1 cellular context compared by ENCODE assay signal in the genomic region with DNA sequence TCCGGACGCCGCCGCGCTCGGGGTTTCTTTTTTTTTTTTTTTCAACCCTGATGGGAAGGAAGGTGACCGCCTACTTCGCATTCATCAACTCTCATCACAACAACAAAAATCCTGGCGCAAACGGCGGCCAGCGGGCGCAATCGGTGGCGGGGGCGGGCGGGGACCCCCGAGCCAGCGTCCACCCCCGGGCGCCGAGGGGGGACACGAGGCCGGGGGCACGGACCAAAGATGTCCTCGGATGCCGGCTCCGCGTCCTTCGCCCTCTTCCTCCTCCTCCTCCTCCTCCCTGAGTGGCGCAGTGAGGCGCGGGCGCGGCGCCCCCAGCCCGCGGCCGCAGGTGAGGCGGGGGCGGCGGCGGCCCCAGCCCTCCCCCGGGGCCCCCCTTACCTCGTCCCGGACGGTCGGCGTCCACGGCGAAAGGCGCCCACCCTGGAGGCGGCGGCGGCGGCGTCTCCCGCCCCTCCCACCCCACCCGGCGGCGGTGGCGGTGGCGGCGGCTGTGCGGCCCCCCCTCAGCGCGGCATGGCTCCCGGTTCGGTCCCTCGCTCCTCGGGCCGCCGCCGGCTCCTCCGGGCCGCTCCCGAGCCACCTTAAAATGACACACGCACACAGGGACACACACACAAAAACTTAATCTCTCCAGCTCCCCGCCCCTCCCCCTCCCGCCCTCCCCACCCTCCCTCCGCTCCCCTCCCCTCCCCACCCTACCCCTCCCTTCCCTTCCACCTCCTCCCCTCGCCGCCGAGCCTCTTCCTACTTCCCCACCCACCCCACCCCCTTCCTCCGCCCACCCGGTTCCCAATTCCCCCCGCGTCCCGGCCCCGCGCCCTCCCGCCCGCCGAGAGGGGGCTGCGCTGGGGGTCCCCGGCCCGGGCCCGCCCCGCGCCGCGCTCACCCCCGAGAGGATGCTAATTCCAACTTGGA.
TF ChIP-seq lines count a peak whose summit lies in the region.

A gene (minus strand): TSS at position 632 of the 924 bp plus-strand sequence.

TF ChIP-seq in HEK293, 187 proteins besides CTCF, POLR2A, EP300 and RAD21 (continued from another document):
- TF ChIP-seq ZNF624 (tag by site-specific recombination; IDR thresholded peaks at IDR 0.05) (no peak), EGR2 (tag by site-specific recombination; IDR thresholded peaks at IDR 0.05; ENCODE audit: low read depth) (peak; percentile 59), ZNF404 (tag by site-specific recombination; IDR thresholded peaks at IDR 0.05) (no peak), ZNF701 (tag by site-specific recombination; IDR thresholded peaks at IDR 0.05) (no peak), ZNF175 (tag by site-specific recombination; IDR thresholded peaks at IDR 0.05) (no peak)
